In the genomic region with DNA sequence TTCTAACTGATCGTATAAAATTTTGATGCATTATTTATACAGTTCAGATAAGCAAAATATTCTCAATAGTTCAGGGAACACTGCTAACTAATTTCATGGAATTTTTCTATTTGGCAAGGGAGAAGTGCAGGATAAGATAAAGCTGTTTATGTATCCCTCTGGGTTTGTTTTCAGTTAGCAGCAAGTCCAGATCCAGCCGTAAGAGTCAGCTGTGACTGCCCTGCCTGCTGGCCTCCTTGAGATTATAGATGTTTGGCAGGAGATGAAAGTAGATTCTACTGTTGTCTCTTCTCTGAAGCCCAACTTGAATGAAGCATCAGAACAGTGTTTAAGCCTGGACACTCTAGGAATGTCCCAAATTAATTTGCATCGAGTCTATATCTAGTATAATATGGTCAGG, we compare ENCODE assay signal across 24 cellular contexts. TPM values are rescaled to one million over a fixed set of nuclear protein-coding genes. Genes with fewer than 3 reads are reported as not detected.
DNase-seq lines count a peak whose midpoint lies in the region; ATAC-seq and TF ChIP-seq lines count a peak whose summit lies in the region.
"Had no signal": no experiment of that assay in that cellular context is flagged by ENCODE, and none has a peak within 500 bp of the region (broad histone marks: within the 10 kb centered on the region; RNA-seq: fewer than 3 reads in every experiment).

No MANE protein-coding gene starts in this region.

- no peak overlapping the region for H3K4me3 ChIP-seq in breast epithelium
- no peak overlapping the region for H3K4me3 ChIP-seq in muscle layer of colon (ENCODE audit: low read depth in 1 of 2, low read length in 2 of 2)
- H3K4me3 ChIP-seq in uterus, result no peak overlapping the region
- H3K4me3 ChIP-seq: smooth muscle cell had no signal

- no TSS peak for BruUV-seq in MCF 10A (replicated peaks; lab: Mats Ljungman, UMichigan)

- TF ChIP-seq CTCF in breast epithelium (IDR thresholded peaks at IDR 0.05), result no peak
- TF ChIP-seq CTCF in MCF 10A (IDR thresholded peaks at IDR 0.05; ENCODE audit: unreplicated experiment), result no peak
- TF ChIP-seq CTCF in uterus (IDR thresholded peaks at IDR 0.05), result no peak

- H3K4me3 Mint-ChIP-seq in MCF 10A (ENCODE audit: unreplicated experiment), result no peak overlapping the region
- H3K4me3 Mint-ChIP-seq: activated CD4-positive, alpha-beta T cell treated with anti-CD3 and anti-CD28 coated beads, Interleukin-2, amount 10 ng/mL, durations not matched to agents 7 days and 5 days; T-cell had no signal

- H3K9ac ChIP-seq in muscle layer of colon (ENCODE audit: low read length), result no peak overlapping the region

- no peaks in the 10 kb centered on the region for H3K27me3 ChIP-seq in breast epithelium
- H3K27me3 ChIP-seq in muscle layer of colon (ENCODE audit: control insufficient read depth in 1 of 2, insufficient read depth in 2 of 2, low read length in 2 of 2), result no peaks in the 10 kb centered on the region
- no peaks in the 10 kb centered on the region for H3K27me3 ChIP-seq in uterus
- H3K27me3 ChIP-seq: BE2C had no signal

- H3K36me3 ChIP-seq in breast epithelium, result no peaks in the 10 kb centered on the region
- H3K36me3 ChIP-seq in muscle layer of colon (ENCODE audit: insufficient read depth, low read length), result peaks cover 5% of the 10 kb centered on the region
- H3K36me3 ChIP-seq in uterus, result no peaks in the 10 kb centered on the region
- H3K36me3 ChIP-seq: BE2C had no signal

- no peak overlapping the region for H3K27ac Mint-ChIP-seq in MCF 10A (ENCODE audit: low read depth, unreplicated experiment)
- H3K27ac Mint-ChIP-seq: activated CD4-positive, alpha-beta T cell treated with anti-CD3 and anti-CD28 coated beads, Interleukin-2, amount 10 ng/mL, durations not matched to agents 7 days and 5 days; T-cell had no signal

- CTCF ChIA-PET in MCF 10A (lab: Yijun Ruan, JAX), result no interaction called here

- no peak for TF ChIP-seq POLR2A in breast epithelium (IDR thresholded peaks at IDR 0.05)
- TF ChIP-seq POLR2A in uterus (IDR thresholded peaks at IDR 0.05), result no peak

- DNase-seq in breast epithelium (ENCODE audit: low spot score in 2 of 2) (no peak), MCF 10A (ENCODE audit: unreplicated experiment) (no peak), Right ventricle myocardium superior (peak; percentile 42), uterus (peak in 1 of 2 donors; percentile 33), foreskin melanocyte (no peak)
- DNase-seq: 8988T; activated CD4-positive, alpha-beta T cell treated with anti-CD3 and anti-CD28 coated beads, Interleukin-2, amount 10 ng/mL, durations not matched to agents 7 days and 5 days; activated CD8-positive, alpha-beta memory T cell treated with anti-CD3 and anti-CD28 coated beads, Interleukin-2, amount 50 U/mL, for 4 hours; activated effector memory CD4-positive, alpha-beta T cell treated with Interleukin-2 at 50 U/mL for 16 hours; amygdala; BE2C; KBM-7; midbrain; MV-4-11; NCI-H1694; NCI-H748 treated with DMSO at 0.1 percent for 48 hours; OCI-M1; SIG-M5; stimulated activated CD4-positive, alpha-beta T cell treated with anti-CD3 and anti-CD28 coated beads, Interleukin-4, amount 100 ng/mL, for 24 hours; T-cell had no signal

- H3K4me1 ChIP-seq in breast epithelium, result no peaks in the 10 kb centered on the region
- peaks cover 42% of the 10 kb centered on the region for H3K4me1 ChIP-seq in muscle layer of colon (ENCODE audit: insufficient read depth, low read length)
- H3K4me1 ChIP-seq in uterus, result peaks cover 13 to 14% of the 10 kb centered on the region in 2 donors
- H3K4me1 ChIP-seq: BE2C had no signal

- H3K4me1 Mint-ChIP-seq in MCF 10A (ENCODE audit: insufficient read depth, unreplicated experiment), result peaks cover 11% of the 10 kb centered on the region
- H3K4me1 Mint-ChIP-seq: activated CD4-positive, alpha-beta T cell treated with anti-CD3 and anti-CD28 coated beads, Interleukin-2, amount 10 ng/mL, durations not matched to agents 7 days and 5 days had no signal

- intact Hi-C loops in breast epithelium (cut with DNase I; ENCODE audit: low total_unique reads) (loop anchor here (5.0 kb wide), 1 partner anchor 281 kb away; no protein-coding TSS in a partner anchor), MCF 10A (cut with micrococcal nuclease) (no loop called here), Right ventricle myocardium superior (cut with DNase I) (no loop called here), uterus (cut with DNase I; ENCODE audit: low total_unique reads) (no loop called here)

- POLR2A ChIA-PET in MCF 10A (lab: Yijun Ruan, JAX), result no interaction called here

- ATAC-seq in Right ventricle myocardium superior (ENCODE audit: poor library complexity) (peak; percentile 86), GM18519 (IDR thresholded peaks at IDR 0.05; ENCODE audit: low FRiP score, unreplicated experiment) (no peak), HG03175 (IDR thresholded peaks at IDR 0.05; ENCODE audit: unreplicated experiment) (no peak)
- ATAC-seq: T-cell had no signal

- H3K27ac ChIP-seq in breast epithelium (peak overlapping the region; percentile 35 to 53), muscle layer of colon (ENCODE audit: low read depth, low read length) (peak overlapping the region; percentile 40), uterus (peak overlapping the region; percentile 68 to 85)

- no peaks in the 10 kb centered on the region for H3K9me3 Mint-ChIP-seq in MCF 10A (ENCODE audit: unreplicated experiment)
- H3K9me3 Mint-ChIP-seq: T-cell had no signal

- H3K27me3 Mint-ChIP-seq in MCF 10A (ENCODE audit: insufficient read depth, unreplicated experiment), result no peaks in the 10 kb centered on the region
- H3K27me3 Mint-ChIP-seq: activated CD4-positive, alpha-beta T cell treated with anti-CD3 and anti-CD28 coated beads, Interleukin-2, amount 10 ng/mL, durations not matched to agents 7 days and 5 days; T-cell had no signal

- H3K36me3 Mint-ChIP-seq in MCF 10A (ENCODE audit: insufficient read depth, unreplicated experiment), result no peaks in the 10 kb centered on the region

- H3K9me3 ChIP-seq in breast epithelium (no peaks in the 10 kb centered on the region), muscle layer of colon (ENCODE audit: low read length) (no peaks in the 10 kb centered on the region), uterus (no peaks in the 10 kb centered on the region)
- H3K9me3 ChIP-seq: BE2C had no signal

RNA-seq across cellular contexts. Expression of a gene that starts 29.5 kb away (rescaled TPM):
- total RNA-seq in breast epithelium, result 100 to 1,000 TPM in 1 of 3 donors, 10 to 100 TPM in 2; 55.1 to 229 (median 77.4) TPM
- 31.0 and 45.1 TPM in 2 replicates for total RNA-seq in MCF 10A (2022)
- total RNA-seq in Right ventricle myocardium superior, result 49.7 TPM
- total RNA-seq in uterus, result 100 to 1,000 TPM in 3 of 4 donors, 10 to 100 TPM in 1; 51.8 to 182 (median 144) TPM
